1 cellular context compared by ENCODE assay signal in the genomic region with DNA sequence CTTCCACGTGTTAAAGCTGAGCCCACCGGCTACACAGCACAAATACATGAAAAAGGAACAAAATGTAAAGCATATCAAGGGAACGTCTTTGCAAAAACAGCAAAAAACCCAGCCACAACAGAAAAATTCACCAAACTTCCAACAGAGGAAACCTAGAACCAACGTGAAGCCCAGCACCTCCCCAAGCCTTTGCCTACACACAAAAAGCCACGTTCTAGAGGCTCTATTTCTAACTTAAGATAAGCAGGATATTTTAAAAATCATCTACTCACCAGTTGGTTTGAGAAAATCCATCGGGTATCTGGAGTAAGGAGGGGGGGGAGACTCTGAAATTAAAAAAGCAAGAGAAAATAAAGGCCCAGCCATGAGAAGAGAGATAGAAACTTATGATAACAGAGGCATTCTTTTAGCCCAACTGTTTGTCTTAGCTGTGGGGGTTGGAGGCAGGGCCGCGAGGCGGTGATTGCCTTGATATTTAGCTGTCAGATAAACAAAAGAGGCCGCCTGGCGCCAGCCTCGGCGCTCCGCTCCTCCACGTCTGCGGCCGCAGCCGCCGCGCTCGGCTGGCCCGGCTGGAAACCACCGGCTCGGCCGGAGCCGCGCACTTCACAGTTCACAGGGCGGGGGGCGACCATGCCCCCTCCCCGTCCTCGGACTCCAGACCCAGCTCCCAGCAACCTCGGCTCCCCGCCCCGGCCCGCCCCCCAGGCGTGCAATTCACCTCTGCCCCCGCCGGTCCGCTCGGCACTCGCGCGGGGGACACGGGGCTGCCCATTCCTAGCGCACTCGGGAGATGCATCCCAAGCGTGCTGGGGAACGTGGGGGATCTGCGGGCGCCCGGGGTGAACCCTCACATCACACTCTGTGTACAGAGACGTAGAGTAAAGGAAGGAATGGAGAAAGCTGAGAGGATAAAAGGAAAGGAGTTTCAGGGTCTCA.
TF ChIP-seq lines count a peak whose summit lies in the region.

No MANE protein-coding gene starts in this region.

TF ChIP-seq in HepG2, 621 proteins besides CTCF, POLR2A, EP300 and RAD21 (continued from another document and continues in another):
- TF ChIP-seq ZBED4 (CRISPR knock-in tag; IDR thresholded peaks at IDR 0.05; ENCODE audit: borderline replicate concordance) (peak; percentile 77; the same call in 1 of the 2 replicates), PRMT3 (CRISPR knock-in tag; IDR thresholded peaks at IDR 0.05; ENCODE audit: borderline replicate concordance, low read depth) (0 out of 2 replicates have a peak, but pooled peaks have one; percentile 41), ZNF431 (CRISPR knock-in tag; IDR thresholded peaks at IDR 0.05; ENCODE audit: borderline replicate concordance, low read depth) (0 out of 2 replicates have a peak, but pooled peaks have one; percentile 60), ZNF205 (CRISPR knock-in tag; IDR thresholded peaks at IDR 0.05) (0 out of 2 replicates have a peak, but pooled peaks have one; percentile 30), HNF1A (IDR thresholded peaks at IDR 0.05; ENCODE audit: low read depth) (peak; percentile 38; the same call in 1 of the 2 replicates), HNF1A (CRISPR knock-in tag; IDR thresholded peaks at IDR 0.05; ENCODE audit: borderline replicate concordance) (peak; percentile 93), ZNF501 (CRISPR knock-in tag; IDR thresholded peaks at IDR 0.05) (peak; percentile 47; the same call in 1 of the 2 replicates), ZNF644 (CRISPR knock-in tag; IDR thresholded peaks at IDR 0.05; ENCODE audit: low read depth) (no peak), ZNF446 (CRISPR knock-in tag; IDR thresholded peaks at IDR 0.05) (no peak), MED1 (CRISPR knock-in tag; IDR thresholded peaks at IDR 0.05) (peak; percentile 76), ZNF451 (CRISPR knock-in tag; IDR thresholded peaks at IDR 0.05) (0 out of 2 replicates have a peak, but pooled peaks have one; percentile 14), GATAD2A (CRISPR knock-in tag; IDR thresholded peaks at IDR 0.05) (peak; percentile 34; the same call in 1 of the 2 replicates), DRAP1 (CRISPR knock-in tag; IDR thresholded peaks at IDR 0.05) (peak; percentile 53), ZSCAN31 (CRISPR knock-in tag; IDR thresholded peaks at IDR 0.05; ENCODE audit: low read depth) (peak; percentile 63; the same call in 1 of the 2 replicates), ZFP36L1 (CRISPR knock-in tag; IDR thresholded peaks at IDR 0.05) (no peak), ZNF33B (CRISPR knock-in tag; IDR thresholded peaks at IDR 0.05) (no peak), ZNF768 (CRISPR knock-in tag; IDR thresholded peaks at IDR 0.05) (no peak), ZNF275 (CRISPR knock-in tag; IDR thresholded peaks at IDR 0.05; ENCODE audit: borderline replicate concordance) (no peak), RARG (CRISPR knock-in tag; IDR thresholded peaks at IDR 0.05; ENCODE audit: low read depth) (no peak), ARNTL (CRISPR knock-in tag; IDR thresholded peaks at IDR 0.05) (peak; percentile 54; the same call in 1 of the 2 replicates), GABPB1 (CRISPR knock-in tag; IDR thresholded peaks at IDR 0.05) (peak; percentile 60; the same call in 1 of the 2 replicates), ZFP91 (CRISPR knock-in tag; IDR thresholded peaks at IDR 0.05; ENCODE audit: borderline replicate concordance) (peak; percentile 74; the same call in 1 of the 2 replicates), ZSCAN29 (CRISPR knock-in tag; conservative IDR thresholded peaks at IDR 0.05) (peak; percentile 70), EED (CRISPR knock-in tag; IDR thresholded peaks at IDR 0.05) (no peak), PRPF4 (IDR thresholded peaks at IDR 0.05; ENCODE audit: low read depth, low read length, poor library complexity, severe bottlenecking) (no peak), HNRNPK (IDR thresholded peaks at IDR 0.05; ENCODE audit: low read depth, low read length, poor library complexity, severe bottlenecking) (peak; percentile 17), HNRNPLL (IDR thresholded peaks at IDR 0.05; ENCODE audit: low read depth, low read length, poor library complexity, severe bottlenecking) (peak; percentile 73)
- TF ChIP-seq, protein P1, sequence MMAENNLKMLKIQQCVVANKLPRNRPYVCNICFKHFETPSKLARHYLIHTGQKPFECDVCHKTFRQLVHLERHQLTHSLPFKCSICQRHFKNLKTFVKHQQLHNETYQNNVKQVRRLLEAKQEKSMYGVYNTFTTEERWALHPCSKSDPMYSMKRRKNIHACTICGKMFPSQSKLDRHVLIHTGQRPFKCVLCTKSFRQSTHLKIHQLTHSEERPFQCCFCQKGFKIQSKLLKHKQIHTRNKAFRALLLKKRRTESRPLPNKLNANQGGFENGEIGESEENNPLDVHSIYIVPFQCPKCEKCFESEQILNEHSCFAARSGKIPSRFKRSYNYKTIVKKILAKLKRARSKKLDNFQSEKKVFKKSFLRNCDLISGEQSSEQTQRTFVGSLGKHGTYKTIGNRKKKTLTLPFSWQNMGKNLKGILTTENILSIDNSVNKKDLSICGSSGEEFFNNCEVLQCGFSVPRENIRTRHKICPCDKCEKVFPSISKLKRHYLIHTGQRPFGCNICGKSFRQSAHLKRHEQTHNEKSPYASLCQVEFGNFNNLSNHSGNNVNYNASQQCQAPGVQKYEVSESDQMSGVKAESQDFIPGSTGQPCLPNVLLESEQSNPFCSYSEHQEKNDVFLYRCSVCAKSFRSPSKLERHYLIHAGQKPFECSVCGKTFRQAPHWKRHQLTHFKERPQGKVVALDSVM (CRISPR knock-in tag; IDR thresholded peaks at IDR 0.05) = peak; percentile 80
- TF ChIP-seq, protein P2, sequence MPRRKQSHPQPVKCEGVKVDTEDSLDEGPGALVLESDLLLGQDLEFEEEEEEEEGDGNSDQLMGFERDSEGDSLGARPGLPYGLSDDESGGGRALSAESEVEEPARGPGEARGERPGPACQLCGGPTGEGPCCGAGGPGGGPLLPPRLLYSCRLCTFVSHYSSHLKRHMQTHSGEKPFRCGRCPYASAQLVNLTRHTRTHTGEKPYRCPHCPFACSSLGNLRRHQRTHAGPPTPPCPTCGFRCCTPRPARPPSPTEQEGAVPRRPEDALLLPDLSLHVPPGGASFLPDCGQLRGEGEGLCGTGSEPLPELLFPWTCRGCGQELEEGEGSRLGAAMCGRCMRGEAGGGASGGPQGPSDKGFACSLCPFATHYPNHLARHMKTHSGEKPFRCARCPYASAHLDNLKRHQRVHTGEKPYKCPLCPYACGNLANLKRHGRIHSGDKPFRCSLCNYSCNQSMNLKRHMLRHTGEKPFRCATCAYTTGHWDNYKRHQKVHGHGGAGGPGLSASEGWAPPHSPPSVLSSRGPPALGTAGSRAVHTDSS (CRISPR knock-in tag; conservative IDR thresholded peaks at IDR 0.05) = no peak
- TF ChIP-seq, protein P3, sequence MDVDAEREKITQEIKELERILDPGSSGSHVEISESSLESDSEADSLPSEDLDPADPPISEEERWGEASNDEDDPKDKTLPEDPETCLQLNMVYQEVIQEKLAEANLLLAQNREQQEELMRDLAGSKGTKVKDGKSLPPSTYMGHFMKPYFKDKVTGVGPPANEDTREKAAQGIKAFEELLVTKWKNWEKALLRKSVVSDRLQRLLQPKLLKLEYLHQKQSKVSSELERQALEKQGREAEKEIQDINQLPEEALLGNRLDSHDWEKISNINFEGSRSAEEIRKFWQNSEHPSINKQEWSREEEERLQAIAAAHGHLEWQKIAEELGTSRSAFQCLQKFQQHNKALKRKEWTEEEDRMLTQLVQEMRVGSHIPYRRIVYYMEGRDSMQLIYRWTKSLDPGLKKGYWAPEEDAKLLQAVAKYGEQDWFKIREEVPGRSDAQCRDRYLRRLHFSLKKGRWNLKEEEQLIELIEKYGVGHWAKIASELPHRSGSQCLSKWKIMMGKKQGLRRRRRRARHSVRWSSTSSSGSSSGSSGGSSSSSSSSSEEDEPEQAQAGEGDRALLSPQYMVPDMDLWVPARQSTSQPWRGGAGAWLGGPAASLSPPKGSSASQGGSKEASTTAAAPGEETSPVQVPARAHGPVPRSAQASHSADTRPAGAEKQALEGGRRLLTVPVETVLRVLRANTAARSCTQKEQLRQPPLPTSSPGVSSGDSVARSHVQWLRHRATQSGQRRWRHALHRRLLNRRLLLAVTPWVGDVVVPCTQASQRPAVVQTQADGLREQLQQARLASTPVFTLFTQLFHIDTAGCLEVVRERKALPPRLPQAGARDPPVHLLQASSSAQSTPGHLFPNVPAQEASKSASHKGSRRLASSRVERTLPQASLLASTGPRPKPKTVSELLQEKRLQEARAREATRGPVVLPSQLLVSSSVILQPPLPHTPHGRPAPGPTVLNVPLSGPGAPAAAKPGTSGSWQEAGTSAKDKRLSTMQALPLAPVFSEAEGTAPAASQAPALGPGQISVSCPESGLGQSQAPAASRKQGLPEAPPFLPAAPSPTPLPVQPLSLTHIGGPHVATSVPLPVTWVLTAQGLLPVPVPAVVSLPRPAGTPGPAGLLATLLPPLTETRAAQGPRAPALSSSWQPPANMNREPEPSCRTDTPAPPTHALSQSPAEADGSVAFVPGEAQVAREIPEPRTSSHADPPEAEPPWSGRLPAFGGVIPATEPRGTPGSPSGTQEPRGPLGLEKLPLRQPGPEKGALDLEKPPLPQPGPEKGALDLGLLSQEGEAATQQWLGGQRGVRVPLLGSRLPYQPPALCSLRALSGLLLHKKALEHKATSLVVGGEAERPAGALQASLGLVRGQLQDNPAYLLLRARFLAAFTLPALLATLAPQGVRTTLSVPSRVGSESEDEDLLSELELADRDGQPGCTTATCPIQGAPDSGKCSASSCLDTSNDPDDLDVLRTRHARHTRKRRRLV (CRISPR knock-in tag; IDR thresholded peaks at IDR 0.05) = no peak
